ENCODE assay signal across 17 cellular contexts in genomic region chr10:124162136-124162535, GRCh38.
DNase-seq lines count a peak whose midpoint lies in the region; ATAC-seq and TF ChIP-seq lines count a peak whose summit lies in the region.
"Had no signal": no experiment of that assay in that cellular context is flagged by ENCODE, and none has a peak within 500 bp of the region (broad histone marks: within the 10 kb centered on the region; RNA-seq: fewer than 3 reads in every experiment).

No MANE protein-coding gene starts in this region.

- no peak overlapping the region for H3K18ac ChIP-seq in mesenchymal stem cell (ENCODE audit: low read depth in 1 of 2, low read length in 2 of 2)

- no peak overlapping the region for H3K4me3 ChIP-seq in mesenchymal stem cell (ENCODE audit: insufficient read depth in 1 of 2, low read depth in 1 of 2, low read length in 2 of 2)
- no peak overlapping the region for H3K4me3 ChIP-seq in foreskin fibroblast (ENCODE audit: low read depth in 1 of 2, low read length in 2 of 2)
- H3K4me3 ChIP-seq: BLaER1, GM23248 had no signal

- H3K23ac ChIP-seq in mesenchymal stem cell (ENCODE audit: low read length in 2 of 2): no peak overlapping the region

- no peaks in the 10 kb centered on the region for H3K79me1 ChIP-seq in mesenchymal stem cell (replicated peaks; ENCODE audit: low read length, poor library complexity, severe bottlenecking)

- DNase-seq in cardiac septum (ENCODE audit: low spot score) (peak; percentile 31), left cardiac atrium (no peak), mesenchymal stem cell (no peak), progenitor cell of endocrine pancreas (ENCODE audit: low spot score, unreplicated experiment) (no peak), foreskin fibroblast (no peak), T1000 (lab: John Stamatoyannopoulos, UW) (no peak)
- DNase-seq in activated T-cell treated with anti-CD3 and anti-CD28 coated beads, Interleukin-2, amount 50 U/mL, for 4 hours: no peak
- DNase-seq: 8988T; CD4-positive, alpha-beta memory T cell; DMS153; DMS79 treated with DMSO at 0.1 percent for 48 hours; EL; GM23248; HCEC 1CT had no signal

- no peaks in the 10 kb centered on the region for H3K4me1 Mint-ChIP-seq in progenitor cell of endocrine pancreas (ENCODE audit: low read depth)
- H3K4me1 Mint-ChIP-seq in activated T-cell treated with anti-CD3 and anti-CD28 coated beads, Interleukin-2, amount 50 U/mL, for 4 hours (ENCODE audit: low read depth): no peaks in the 10 kb centered on the region
- H3K4me1 Mint-ChIP-seq: CD4-positive, alpha-beta memory T cell had no signal

- peak overlapping the region; percentile 23 for H2AK5ac ChIP-seq in mesenchymal stem cell (ENCODE audit: low read length, severe bottlenecking)

- intact Hi-C loops in cardiac septum (cut with DNase I): no loop called here
- intact Hi-C loops in left cardiac atrium (cut with DNase I): no loop called here

- peaks cover 8% of the 10 kb centered on the region for H3K4me1 ChIP-seq in mesenchymal stem cell (ENCODE audit: control insufficient read depth, insufficient read depth, low read depth, low read length)

- H3K9me3 Mint-ChIP-seq in progenitor cell of endocrine pancreas (ENCODE audit: low read depth): peaks cover 5% of the 10 kb centered on the region
- no peaks in the 10 kb centered on the region for H3K9me3 Mint-ChIP-seq in activated T-cell treated with anti-CD3 and anti-CD28 coated beads, Interleukin-2, amount 50 U/mL, for 4 hours

- no peak overlapping the region for H4K91ac ChIP-seq in mesenchymal stem cell (ENCODE audit: low read length)

- H2BK15ac ChIP-seq in mesenchymal stem cell (ENCODE audit: low read depth, poor library complexity, severe bottlenecking): no peak overlapping the region

- no peaks in the 10 kb centered on the region for H3K36me3 ChIP-seq in mesenchymal stem cell (ENCODE audit: control insufficient read depth in 1 of 2, insufficient read depth in 2 of 2, low read depth in 1 of 2, low read length in 2 of 2)
- H3K36me3 ChIP-seq: BLaER1 had no signal

- H3K9ac ChIP-seq in mesenchymal stem cell (ENCODE audit: low read length): no peak overlapping the region
- H3K9ac ChIP-seq: BLaER1, GM23248 had no signal

- peaks cover 0 to 34% of the 10 kb centered on the region in 2 experiments for H3K27me3 ChIP-seq in mesenchymal stem cell (ENCODE audit: control insufficient read depth in 1 of 2, insufficient read depth in 1 of 2, low read length in 2 of 2)
- H3K27me3 ChIP-seq: BLaER1 had no signal

- no peak overlapping the region for H3K27ac ChIP-seq in mesenchymal stem cell (ENCODE audit: low read length, poor library complexity, severe bottlenecking)
- H3K27ac ChIP-seq: BLaER1, GM23248 had no signal

- 92% methylated on average over 4 of the region's 6 CpGs for WGBS in mesenchymal stem cell

- no peak overlapping the region for H4K8ac ChIP-seq in mesenchymal stem cell (ENCODE audit: low read length)

- no peaks in the 10 kb centered on the region for H3K9me3 ChIP-seq in mesenchymal stem cell (ENCODE audit: control insufficient read depth, low read length)

- no peak overlapping the region for H2BK12ac ChIP-seq in mesenchymal stem cell (ENCODE audit: low read length in 2 of 2)

- peak overlapping the region in 1 of 2 experiments; percentile 1 for H3K14ac ChIP-seq in mesenchymal stem cell (ENCODE audit: low read length in 2 of 2)

- H3K4me3 Mint-ChIP-seq in progenitor cell of endocrine pancreas (ENCODE audit: low read depth): no peak overlapping the region
- no peak overlapping the region for H3K4me3 Mint-ChIP-seq in activated T-cell treated with anti-CD3 and anti-CD28 coated beads, Interleukin-2, amount 50 U/mL, for 4 hours
- H3K4me3 Mint-ChIP-seq: CD4-positive, alpha-beta memory T cell had no signal

- TF ChIP-seq CTCF in progenitor cell of endocrine pancreas (IDR thresholded peaks at IDR 0.05; ENCODE audit: unreplicated experiment) (no peak), foreskin fibroblast (IDR thresholded peaks at IDR 0.05; ENCODE audit: low read depth, low read length) (no peak)

- ATAC-seq in left cardiac atrium (no peak), esophagus mucosa (no peak)
- ATAC-seq in activated T-cell treated with anti-CD3 and anti-CD28 coated beads, Interleukin-2, amount 50 U/mL, for 4 hours: no peak

- no peaks in the 10 kb centered on the region for H3K36me3 Mint-ChIP-seq in progenitor cell of endocrine pancreas (ENCODE audit: insufficient read depth)
- no peaks in the 10 kb centered on the region for H3K36me3 Mint-ChIP-seq in activated T-cell treated with anti-CD3 and anti-CD28 coated beads, Interleukin-2, amount 50 U/mL, for 4 hours (ENCODE audit: insufficient read depth)
- H3K36me3 Mint-ChIP-seq: CD4-positive, alpha-beta memory T cell had no signal

- peak overlapping the region; percentile 40 for H3K27ac Mint-ChIP-seq in progenitor cell of endocrine pancreas
- H3K27ac Mint-ChIP-seq: CD14-positive monocyte; CD4-positive, alpha-beta memory T cell had no signal

- no peak overlapping the region for H2BK120ac ChIP-seq in mesenchymal stem cell (ENCODE audit: low read depth, low read length)

- H2BK5ac ChIP-seq in mesenchymal stem cell (ENCODE audit: low read depth, low read length, poor library complexity, severe bottlenecking): no peak overlapping the region

- peaks cover 41% of the 10 kb centered on the region for H3K27me3 Mint-ChIP-seq in progenitor cell of endocrine pancreas
- peaks cover 21% of the 10 kb centered on the region for H3K27me3 Mint-ChIP-seq in activated T-cell treated with anti-CD3 and anti-CD28 coated beads, Interleukin-2, amount 50 U/mL, for 4 hours (ENCODE audit: low read depth)

- H2AFZ ChIP-seq in mesenchymal stem cell (ENCODE audit: low read depth, low read length): no peak overlapping the region
- H2AFZ ChIP-seq: GM23248 had no signal

- H3K4ac ChIP-seq in mesenchymal stem cell (ENCODE audit: low read depth in 1 of 2, low read length in 2 of 2): no peak overlapping the region

- H3K4me2 ChIP-seq in mesenchymal stem cell (ENCODE audit: low read length, poor library complexity, severe bottlenecking): no peak overlapping the region
